Comparison of ENCODE assay signal across 1 cellular context in genomic region chr17:42527932-42528331, GRCh38.
TF ChIP-seq lines count a peak whose summit lies in the region.

No MANE protein-coding gene starts in this region.

TF ChIP-seq in K562, 482 proteins besides CTCF, POLR2A, EP300 and RAD21:
- TF ChIP-seq ARID1B (IDR thresholded peaks at IDR 0.05) (peak; percentile 57), TCF3 (CRISPR knock-in tag; IDR thresholded peaks at IDR 0.05) (peak; percentile 33; the same call in 1 of the 2 replicates), PML (IDR thresholded peaks at IDR 0.05; ENCODE audit: low read length) (no peak), ZFP1 (CRISPR knock-in tag; IDR thresholded peaks at IDR 0.05) (no peak), YY1 (IDR thresholded peaks at IDR 0.05; ENCODE audit: borderline replicate concordance in 1 of 3, control insufficient read depth in 1 of 3, extremely low read depth in 1 of 3, insufficient read depth in 3 of 3, insufficient read length in 1 of 3, insufficient replicate concordance in 2 of 3, low read depth in 1 of 3, low read length in 2 of 3) (no peak), HLTF (IDR thresholded peaks at IDR 0.05) (no peak), MTF1 (CRISPR knock-in tag; IDR thresholded peaks at IDR 0.05; ENCODE audit: borderline replicate concordance) (no peak), ZNF384 (IDR thresholded peaks at IDR 0.05; ENCODE audit: low read depth, low read length) (peak; percentile 74), CBFA2T3 (IDR thresholded peaks at IDR 0.05) (peak; percentile 64), NCOR1 (IDR thresholded peaks at IDR 0.05) (0 out of 2 replicates have a peak, but pooled peaks have one; percentile 14), FUS (optimal IDR thresholded peaks at IDR 0.05; ENCODE audit: low read depth, low read length) (no peak), SOX6 (IDR thresholded peaks at IDR 0.05) (0 out of 2 replicates have a peak, but pooled peaks have one; percentile 16), FOXA3 (CRISPR knock-in tag; conservative IDR thresholded peaks at IDR 0.05 in 1 of 2, IDR thresholded peaks at IDR 0.05 in 1 of 2) (peak in 1 of 2 experiments; percentile 65; a peak in 2 of 4 replicates), TAL1 (IDR thresholded peaks at IDR 0.05) (peak; percentile 44)
